Comparison of ENCODE assay signal across 20 cellular contexts in genomic region chr3:57985176-57985976, GRCh38. TPM values are rescaled to one million over a fixed set of nuclear protein-coding genes. Genes with fewer than 3 reads are reported as not detected.
DNase-seq lines count a peak whose midpoint lies in the region; ATAC-seq and TF ChIP-seq lines count a peak whose summit lies in the region.
"Had no signal": no experiment of that assay in that cellular context is flagged by ENCODE, and none has a peak within 500 bp of the region (broad histone marks: within the 10 kb centered on the region; RNA-seq: fewer than 3 reads in every experiment).

No MANE protein-coding gene starts in this region.

- H3K4me3 Mint-ChIP-seq in HFFc6: no peak overlapping the region
- H3K4me3 Mint-ChIP-seq: activated T-helper 1 cell treated with anti-CD3 and anti-CD28 coated beads, Interleukin-12 subunit alpha, Interleukin-12 subunit beta, Interleukin-2, Interleukin-4 antibody, amounts not matched to agents 30 ng/mL and 10 ng/mL and 1 ng/mL, durations not matched to agents 14 hours and 24 hours and 36 hours had no signal

- H3K9me3 ChIP-seq in mucosa of descending colon: no peaks in the 10 kb centered on the region
- H3K9me3 ChIP-seq: sigmoid colon, testis had no signal

- H3K4me1 ChIP-seq in mucosa of descending colon (ENCODE audit: low read depth): peaks cover 32% of the 10 kb centered on the region

- DNase-seq in CD1c-positive myeloid dendritic cell (ENCODE audit: extremely low spot score): peak; percentile 48
- no peak for DNase-seq in HFFc6
- DNase-seq in SK-N-DZ (ENCODE audit: low spot score): peak; percentile 48
- DNase-seq in mucosa of descending colon: no peak
- no peak for DNase-seq in NAMALWA (ENCODE audit: low spot score)
- no peak for DNase-seq in middle frontal gyrus (ENCODE audit: extremely low spot score, low spot score)
- no peak for DNase-seq in NCI-H1694 (lab: John Stamatoyannopoulos, UW)
- DNase-seq: activated CD4-positive, alpha-beta T cell treated with anti-CD3 and anti-CD28 coated beads for 1 hour; COR-L47; effector CD4-positive, alpha-beta T cell; H7; Kasumi-1; kidney glomerular epithelial cell; naive thymus-derived CD8-positive, alpha-beta T cell; NCI-H1417; NCI-H226; sigmoid colon; testis had no signal

- H3K4me3 ChIP-seq in mucosa of descending colon: no peak overlapping the region
- H3K4me3 ChIP-seq: sigmoid colon, testis had no signal

- no peaks in the 10 kb centered on the region for H3K36me3 ChIP-seq in mucosa of descending colon (ENCODE audit: low read depth)
- H3K36me3 ChIP-seq: sigmoid colon had no signal

- peak; percentile 59 for ATAC-seq in mucosa of descending colon
- ATAC-seq: activated naive CD4-positive, alpha-beta T cell treated with anti-CD3 and anti-CD28 coated beads, Interleukin-2, amount 50 U/mL, for 72 hours; naive thymus-derived CD8-positive, alpha-beta T cell had no signal

- no peaks in the 10 kb centered on the region; the same call in 1 of the 2 replicates for H3K27me3 Mint-ChIP-seq in HFFc6 (ENCODE audit: insufficient read depth)
- H3K27me3 Mint-ChIP-seq: naive thymus-derived CD8-positive, alpha-beta T cell had no signal

- TF ChIP-seq CTCF in HFFc6 (IDR thresholded peaks at IDR 0.05) (no peak), mucosa of descending colon (IDR thresholded peaks at IDR 0.05) (no peak)

- no peaks in the 10 kb centered on the region for H3K9me3 Mint-ChIP-seq in HFFc6
- H3K9me3 Mint-ChIP-seq: activated T-helper 1 cell treated with anti-CD3 and anti-CD28 coated beads, Interleukin-12 subunit alpha, Interleukin-12 subunit beta, Interleukin-2, Interleukin-4 antibody, amounts not matched to agents 30 ng/mL and 10 ng/mL and 1 ng/mL, durations not matched to agents 14 hours and 24 hours and 36 hours; naive thymus-derived CD8-positive, alpha-beta T cell had no signal

- peaks cover 45% of the 10 kb centered on the region for H3K4me1 Mint-ChIP-seq in HFFc6 (ENCODE audit: low read depth)

- intact Hi-C loops in mucosa of descending colon (cut with DNase I, micrococcal nuclease): no loop called here

- peak overlapping the region; percentile 11; the same call in 1 of the 2 replicates for H3K27ac Mint-ChIP-seq in HFFc6
- H3K27ac Mint-ChIP-seq: activated T-helper 1 cell treated with anti-CD3 and anti-CD28 coated beads, Interleukin-12 subunit alpha, Interleukin-12 subunit beta, Interleukin-2, Interleukin-4 antibody, amounts not matched to agents 30 ng/mL and 10 ng/mL and 1 ng/mL, durations not matched to agents 14 hours and 24 hours and 36 hours had no signal

- no peaks in the 10 kb centered on the region for H3K36me3 Mint-ChIP-seq in HFFc6 (ENCODE audit: low read depth)
- H3K36me3 Mint-ChIP-seq: activated naive CD4-positive, alpha-beta T cell treated with anti-CD3 and anti-CD28 coated beads, Interleukin-2, amount 50 U/mL, for 72 hours; naive thymus-derived CD8-positive, alpha-beta T cell had no signal

RNA-seq across cellular contexts. Expression of gene FLNB, which starts 22.8 kb away (rescaled TPM):
- 100 to 1,000 TPM in 3 of 6 experiments, 10 to 100 TPM in 3; 93.8 to 117 (median 98.7) TPM for total RNA-seq in HFFc6 (2021; fragmentation: NEBNext Ultra II Directional; extraction: Animal tissue kit (Norgen Biotek cat#: 25700))
- 23.1 and 24.2 TPM in 2 replicates for polyA plus RNA-seq in SK-N-DZ (2014; cell fraction: cytosol; rRNA removed)
- 22.6 and 25.4 TPM in 2 replicates for polyA plus RNA-seq in SK-N-DZ (2014; cell fraction: nucleus; rRNA removed)
- 100 to 1,000 TPM; 256 to 555 (median 357) TPM for total RNA-seq in mucosa of descending colon

Comparison
In these comparisons a context has a peak if more than half of its experiments do, and no peak if none do; other contexts are left out.
1. DNase-seq: peak in CD1c-positive myeloid dendritic cell (single experiment) and SK-N-DZ (single experiment); none in HFFc6 (single experiment), mucosa of descending colon (0 of 3), NAMALWA (single experiment), middle frontal gyrus (single experiment) and NCI-H1694 (single experiment).